1 cellular context compared by ENCODE assay signal in genomic region chr17:49946964-49947584, GRCh38.
TF ChIP-seq lines count a peak whose summit lies in the region.

No MANE protein-coding gene starts in this region.

TF ChIP-seq in HepG2, 621 proteins besides CTCF, POLR2A, EP300 and RAD21 (continued from another document and continues in another):
- TF ChIP-seq, protein P1, sequence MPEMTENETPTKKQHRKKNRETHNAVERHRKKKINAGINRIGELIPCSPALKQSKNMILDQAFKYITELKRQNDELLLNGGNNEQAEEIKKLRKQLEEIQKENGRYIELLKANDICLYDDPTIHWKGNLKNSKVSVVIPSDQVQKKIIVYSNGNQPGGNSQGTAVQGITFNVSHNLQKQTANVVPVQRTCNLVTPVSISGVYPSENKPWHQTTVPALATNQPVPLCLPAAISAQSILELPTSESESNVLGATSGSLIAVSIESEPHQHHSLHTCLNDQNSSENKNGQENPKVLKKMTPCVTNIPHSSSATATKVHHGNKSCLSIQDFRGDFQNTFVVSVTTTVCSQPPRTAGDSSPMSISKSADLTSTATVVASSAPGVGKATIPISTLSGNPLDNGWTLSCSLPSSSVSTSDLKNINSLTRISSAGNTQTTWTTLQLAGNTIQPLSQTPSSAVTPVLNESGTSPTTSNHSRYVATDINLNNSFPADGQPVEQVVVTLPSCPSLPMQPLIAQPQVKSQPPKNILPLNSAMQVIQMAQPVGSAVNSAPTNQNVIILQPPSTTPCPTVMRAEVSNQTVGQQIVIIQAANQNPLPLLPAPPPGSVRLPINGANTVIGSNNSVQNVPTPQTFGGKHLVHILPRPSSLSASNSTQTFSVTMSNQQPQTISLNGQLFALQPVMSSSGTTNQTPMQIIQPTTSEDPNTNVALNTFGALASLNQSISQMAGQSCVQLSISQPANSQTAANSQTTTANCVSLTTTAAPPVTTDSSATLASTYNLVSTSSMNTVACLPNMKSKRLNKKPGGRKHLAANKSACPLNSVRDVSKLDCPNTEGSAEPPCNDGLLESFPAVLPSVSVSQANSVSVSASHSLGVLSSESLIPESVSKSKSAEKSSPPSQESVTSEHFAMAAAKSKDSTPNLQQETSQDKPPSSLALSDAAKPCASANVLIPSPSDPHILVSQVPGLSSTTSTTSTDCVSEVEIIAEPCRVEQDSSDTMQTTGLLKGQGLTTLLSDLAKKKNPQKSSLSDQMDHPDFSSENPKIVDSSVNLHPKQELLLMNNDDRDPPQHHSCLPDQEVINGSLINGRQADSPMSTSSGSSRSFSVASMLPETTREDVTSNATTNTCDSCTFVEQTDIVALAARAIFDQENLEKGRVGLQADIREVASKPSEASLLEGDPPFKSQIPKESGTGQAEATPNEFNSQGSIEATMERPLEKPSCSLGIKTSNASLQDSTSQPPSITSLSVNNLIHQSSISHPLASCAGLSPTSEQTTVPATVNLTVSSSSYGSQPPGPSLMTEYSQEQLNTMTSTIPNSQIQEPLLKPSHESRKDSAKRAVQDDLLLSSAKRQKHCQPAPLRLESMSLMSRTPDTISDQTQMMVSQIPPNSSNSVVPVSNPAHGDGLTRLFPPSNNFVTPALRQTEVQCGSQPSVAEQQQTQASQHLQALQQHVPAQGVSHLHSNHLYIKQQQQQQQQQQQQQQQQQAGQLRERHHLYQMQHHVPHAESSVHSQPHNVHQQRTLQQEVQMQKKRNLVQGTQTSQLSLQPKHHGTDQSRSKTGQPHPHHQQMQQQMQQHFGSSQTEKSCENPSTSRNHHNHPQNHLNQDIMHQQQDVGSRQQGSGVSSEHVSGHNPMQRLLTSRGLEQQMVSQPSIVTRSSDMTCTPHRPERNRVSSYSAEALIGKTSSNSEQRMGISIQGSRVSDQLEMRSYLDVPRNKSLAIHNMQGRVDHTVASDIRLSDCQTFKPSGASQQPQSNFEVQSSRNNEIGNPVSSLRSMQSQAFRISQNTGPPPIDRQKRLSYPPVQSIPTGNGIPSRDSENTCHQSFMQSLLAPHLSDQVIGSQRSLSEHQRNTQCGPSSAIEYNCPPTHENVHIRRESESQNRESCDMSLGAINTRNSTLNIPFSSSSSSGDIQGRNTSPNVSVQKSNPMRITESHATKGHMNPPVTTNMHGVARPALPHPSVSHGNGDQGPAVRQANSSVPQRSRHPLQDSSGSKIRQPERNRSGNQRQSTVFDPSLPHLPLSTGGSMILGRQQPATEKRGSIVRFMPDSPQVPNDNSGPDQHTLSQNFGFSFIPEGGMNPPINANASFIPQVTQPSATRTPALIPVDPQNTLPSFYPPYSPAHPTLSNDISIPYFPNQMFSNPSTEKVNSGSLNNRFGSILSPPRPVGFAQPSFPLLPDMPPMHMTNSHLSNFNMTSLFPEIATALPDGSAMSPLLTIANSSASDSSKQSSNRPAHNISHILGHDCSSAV (CRISPR knock-in tag; IDR thresholded peaks at IDR 0.05; ENCODE audit: borderline replicate concordance), result no peak
- TF ChIP-seq KDM2A (CRISPR knock-in tag; IDR thresholded peaks at IDR 0.05; ENCODE audit: borderline replicate concordance, low read depth) (no peak), KDM5A (IDR thresholded peaks at IDR 0.05; ENCODE audit: borderline replicate concordance, low read length) (no peak), TEAD3 (CRISPR knock-in tag; optimal IDR thresholded peaks at IDR 0.05; ENCODE audit: borderline replicate concordance) (peak; percentile 16), HIC2 (CRISPR knock-in tag; IDR thresholded peaks at IDR 0.05; ENCODE audit: low read depth) (no peak), ZFP37 (CRISPR knock-in tag; IDR thresholded peaks at IDR 0.05; ENCODE audit: borderline replicate concordance) (no peak), ZFP82 (CRISPR knock-in tag; IDR thresholded peaks at IDR 0.05; ENCODE audit: borderline replicate concordance) (no peak), ZHX2 (IDR thresholded peaks at IDR 0.05; ENCODE audit: low read depth) (no peak), ZHX2 (CRISPR knock-in tag; IDR thresholded peaks at IDR 0.05; ENCODE audit: borderline replicate concordance) (no peak), HOXA7 (CRISPR knock-in tag; IDR thresholded peaks at IDR 0.05) (no peak), ZBTB21 (CRISPR knock-in tag; IDR thresholded peaks at IDR 0.05) (no peak), DNMT1 (CRISPR knock-in tag; IDR thresholded peaks at IDR 0.05) (no peak), RELA (CRISPR knock-in tag; IDR thresholded peaks at IDR 0.05) (no peak), SMAD3 (CRISPR knock-in tag; IDR thresholded peaks at IDR 0.05) (no peak), CREM (IDR thresholded peaks at IDR 0.05) (no peak), CREM (CRISPR knock-in tag; IDR thresholded peaks at IDR 0.05) (no peak), ZNF354B (CRISPR knock-in tag; IDR thresholded peaks at IDR 0.05) (no peak), HMGA1 (CRISPR knock-in tag; conservative IDR thresholded peaks at IDR 0.05) (no peak), RBM22 (optimal IDR thresholded peaks at IDR 0.05; ENCODE audit: low read length) (no peak), ERF (CRISPR knock-in tag; IDR thresholded peaks at IDR 0.05) (no peak), KDM3A (CRISPR knock-in tag; IDR thresholded peaks at IDR 0.05; ENCODE audit: low read depth) (no peak), ZBTB1 (CRISPR knock-in tag; IDR thresholded peaks at IDR 0.05; ENCODE audit: borderline replicate concordance) (no peak), XRCC5 (optimal IDR thresholded peaks at IDR 0.05; ENCODE audit: low read length) (no peak), MTA1 (CRISPR knock-in tag; IDR thresholded peaks at IDR 0.05; ENCODE audit: borderline replicate concordance) (no peak), SMYD3 (CRISPR knock-in tag; IDR thresholded peaks at IDR 0.05) (no peak), ZNF10 (CRISPR knock-in tag; IDR thresholded peaks at IDR 0.05; ENCODE audit: borderline replicate concordance, low read depth) (no peak), TGIF2 (CRISPR knock-in tag; IDR thresholded peaks at IDR 0.05) (no peak), ARNTL (CRISPR knock-in tag; IDR thresholded peaks at IDR 0.05) (no peak)
- TF ChIP-seq, protein P2, sequence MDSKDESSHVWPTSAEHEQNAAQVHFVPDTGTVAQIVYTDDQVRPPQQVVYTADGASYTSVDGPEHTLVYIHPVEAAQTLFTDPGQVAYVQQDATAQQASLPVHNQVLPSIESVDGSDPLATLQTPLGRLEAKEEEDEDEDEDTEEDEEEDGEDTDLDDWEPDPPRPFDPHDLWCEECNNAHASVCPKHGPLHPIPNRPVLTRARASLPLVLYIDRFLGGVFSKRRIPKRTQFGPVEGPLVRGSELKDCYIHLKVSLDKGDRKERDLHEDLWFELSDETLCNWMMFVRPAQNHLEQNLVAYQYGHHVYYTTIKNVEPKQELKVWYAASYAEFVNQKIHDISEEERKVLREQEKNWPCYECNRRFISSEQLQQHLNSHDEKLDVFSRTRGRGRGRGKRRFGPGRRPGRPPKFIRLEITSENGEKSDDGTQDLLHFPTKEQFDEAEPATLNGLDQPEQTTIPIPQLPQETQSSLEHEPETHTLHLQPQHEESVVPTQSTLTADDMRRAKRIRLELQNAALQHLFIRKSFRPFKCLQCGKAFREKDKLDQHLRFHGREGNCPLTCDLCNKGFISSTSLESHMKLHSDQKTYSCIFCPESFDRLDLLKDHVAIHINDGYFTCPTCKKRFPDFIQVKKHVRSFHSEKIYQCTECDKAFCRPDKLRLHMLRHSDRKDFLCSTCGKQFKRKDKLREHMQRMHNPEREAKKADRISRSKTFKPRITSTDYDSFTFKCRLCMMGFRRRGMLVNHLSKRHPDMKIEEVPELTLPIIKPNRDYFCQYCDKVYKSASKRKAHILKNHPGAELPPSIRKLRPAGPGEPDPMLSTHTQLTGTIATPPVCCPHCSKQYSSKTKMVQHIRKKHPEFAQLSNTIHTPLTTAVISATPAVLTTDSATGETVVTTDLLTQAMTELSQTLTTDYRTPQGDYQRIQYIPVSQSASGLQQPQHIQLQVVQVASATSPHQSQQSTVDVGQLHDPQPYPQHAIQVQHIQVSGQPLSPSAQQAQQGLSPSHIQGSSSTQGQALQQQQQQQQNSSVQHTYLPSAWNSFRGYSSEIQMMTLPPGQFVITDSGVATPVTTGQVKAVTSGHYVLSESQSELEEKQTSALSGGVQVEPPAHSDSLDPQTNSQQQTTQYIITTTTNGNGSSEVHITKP (CRISPR knock-in tag; IDR thresholded peaks at IDR 0.05; ENCODE audit: low read depth), result no peak
- TF ChIP-seq, protein P3, sequence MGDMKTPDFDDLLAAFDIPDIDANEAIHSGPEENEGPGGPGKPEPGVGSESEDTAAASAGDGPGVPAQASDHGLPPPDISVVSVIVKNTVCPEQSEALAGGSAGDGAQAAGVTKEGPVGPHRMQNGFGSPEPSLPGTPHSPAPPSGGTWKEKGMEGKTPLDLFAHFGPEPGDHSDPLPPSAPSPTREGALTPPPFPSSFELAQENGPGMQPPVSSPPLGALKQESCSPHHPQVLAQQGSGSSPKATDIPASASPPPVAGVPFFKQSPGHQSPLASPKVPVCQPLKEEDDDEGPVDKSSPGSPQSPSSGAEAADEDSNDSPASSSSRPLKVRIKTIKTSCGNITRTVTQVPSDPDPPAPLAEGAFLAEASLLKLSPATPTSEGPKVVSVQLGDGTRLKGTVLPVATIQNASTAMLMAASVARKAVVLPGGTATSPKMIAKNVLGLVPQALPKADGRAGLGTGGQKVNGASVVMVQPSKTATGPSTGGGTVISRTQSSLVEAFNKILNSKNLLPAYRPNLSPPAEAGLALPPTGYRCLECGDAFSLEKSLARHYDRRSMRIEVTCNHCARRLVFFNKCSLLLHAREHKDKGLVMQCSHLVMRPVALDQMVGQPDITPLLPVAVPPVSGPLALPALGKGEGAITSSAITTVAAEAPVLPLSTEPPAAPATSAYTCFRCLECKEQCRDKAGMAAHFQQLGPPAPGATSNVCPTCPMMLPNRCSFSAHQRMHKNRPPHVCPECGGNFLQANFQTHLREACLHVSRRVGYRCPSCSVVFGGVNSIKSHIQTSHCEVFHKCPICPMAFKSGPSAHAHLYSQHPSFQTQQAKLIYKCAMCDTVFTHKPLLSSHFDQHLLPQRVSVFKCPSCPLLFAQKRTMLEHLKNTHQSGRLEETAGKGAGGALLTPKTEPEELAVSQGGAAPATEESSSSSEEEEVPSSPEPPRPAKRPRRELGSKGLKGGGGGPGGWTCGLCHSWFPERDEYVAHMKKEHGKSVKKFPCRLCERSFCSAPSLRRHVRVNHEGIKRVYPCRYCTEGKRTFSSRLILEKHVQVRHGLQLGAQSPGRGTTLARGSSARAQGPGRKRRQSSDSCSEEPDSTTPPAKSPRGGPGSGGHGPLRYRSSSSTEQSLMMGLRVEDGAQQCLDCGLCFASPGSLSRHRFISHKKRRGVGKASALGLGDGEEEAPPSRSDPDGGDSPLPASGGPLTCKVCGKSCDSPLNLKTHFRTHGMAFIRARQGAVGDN (CRISPR knock-in tag; IDR thresholded peaks at IDR 0.05), result peak; percentile 14; the same call in 1 of the 2 replicates
